20 cellular contexts compared by ENCODE assay signal in genomic region chr19:14061751-14062557, GRCh38. TPM values are rescaled to one million over a fixed set of nuclear protein-coding genes. Genes with fewer than 3 reads are reported as not detected.
DNase-seq lines count a peak whose midpoint lies in the region; ATAC-seq, FAIRE-seq and TF ChIP-seq lines count a peak whose summit lies in the region.
"Had no signal": no experiment of that assay in that cellular context is flagged by ENCODE, and none has a peak within 500 bp of the region (broad histone marks: within the 10 kb centered on the region; RNA-seq: fewer than 3 reads in every experiment).

A gene with protein sequence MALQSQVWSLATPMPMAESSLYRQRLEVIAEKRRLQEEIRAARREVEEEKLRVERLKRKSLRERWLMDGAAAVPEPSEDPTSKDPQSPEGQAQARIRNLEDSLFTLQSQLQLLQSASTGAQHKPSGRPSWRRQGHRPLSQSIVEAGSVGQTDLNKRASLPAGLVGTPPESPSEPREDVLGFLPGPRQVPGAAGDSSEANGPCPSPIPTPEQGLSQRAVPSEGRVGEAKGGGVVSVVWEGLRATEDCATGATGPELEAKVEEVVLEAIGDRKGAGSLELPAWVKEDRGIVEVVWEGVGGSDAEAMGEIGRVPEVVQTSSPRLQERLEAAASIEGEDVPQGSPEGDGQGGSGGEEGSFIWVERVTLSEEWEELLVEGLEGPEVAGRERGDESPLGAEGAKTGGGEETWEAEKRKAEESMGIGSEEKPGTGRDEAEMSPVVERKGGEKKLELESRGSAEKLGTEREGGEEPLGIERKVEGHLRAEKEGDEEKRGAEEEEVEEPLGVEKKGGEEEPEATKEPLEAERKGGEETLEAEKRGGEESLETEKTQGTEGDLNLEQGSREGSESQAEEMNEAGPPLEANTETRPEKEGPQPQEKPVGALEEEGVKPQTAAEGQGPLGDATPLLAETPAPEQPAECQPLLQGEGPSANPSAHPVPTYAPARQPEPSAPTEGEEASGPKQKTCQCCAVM (minus strand): TSS chr19:14062076. CDS start chr19:14061980, 96 bp downstream.

- DNase-seq in ACHN (peak; percentile 68), kidney tubule cell (ENCODE audit: low spot score) (peak; percentile 71), pancreas (peak; percentile 85 to 96 (median 92)), erythroblast (lab: John Stamatoyannopoulos, UW) (no peak), omental fat pad (ENCODE audit: low spot score) (no peak), SJCRH30 (no peak)
- no peak for DNase-seq in effector memory CD4-positive, alpha-beta T cell
- DNase-seq: activated CD4-positive, alpha-beta T cell treated with anti-CD3 and anti-CD28 coated beads for 48 hours; activated CD8-positive, alpha-beta memory T cell treated with anti-CD3 and anti-CD28 coated beads, Interleukin-2, amount 50 U/mL, for 48 hours; activated naive CD4-positive, alpha-beta T cell; GDM1; immature natural killer cell; NCI-H2107; NCI-H526 treated with DMSO at 0.1 percent for 48 hours; psoas muscle had no signal

- H3K27me3 ChIP-seq in pancreas = no peaks in the 10 kb centered on the region
- H3K27me3 ChIP-seq in SJCRH30 = peaks cover 17% of the 10 kb centered on the region; the same call in 1 of the 2 replicates
- H3K27me3 ChIP-seq in effector memory CD4-positive, alpha-beta T cell (replicated peaks; ENCODE audit: control insufficient read depth, insufficient read depth, low read length, poor library complexity, severe bottlenecking) = peaks cover 13% of the 10 kb centered on the region

- ATAC-seq in pancreas (peak; percentile 89 to 97 (median 94)), omental fat pad (ENCODE audit: low FRiP score) (no peak)
- ATAC-seq: psoas muscle had no signal

- peaks cover 0 to 22% (median 15%) of the 10 kb centered on the region in 3 donors for H3K4me1 ChIP-seq in pancreas
- no peaks in the 10 kb centered on the region; the same call in 1 of the 2 replicates for H3K4me1 ChIP-seq in SJCRH30
- peaks cover 20% of the 10 kb centered on the region for H3K4me1 ChIP-seq in effector memory CD4-positive, alpha-beta T cell (ENCODE audit: control insufficient read depth, insufficient read depth, low read length, poor library complexity, severe bottlenecking)
- H3K4me1 ChIP-seq: psoas muscle had no signal

- TF ChIP-seq CTCF in pancreas (IDR thresholded peaks at IDR 0.05) (no peak), omental fat pad (IDR thresholded peaks at IDR 0.05) (no peak)

- intact Hi-C loops in pancreas (cut with DNase I) = no loop called here

- H3K36me3 ChIP-seq in pancreas (no peaks in the 10 kb centered on the region), SJCRH30 (no peaks in the 10 kb centered on the region)
- H3K36me3 ChIP-seq in effector memory CD4-positive, alpha-beta T cell (ENCODE audit: control insufficient read depth, insufficient read depth, low read length) = no peaks in the 10 kb centered on the region

- in situ Hi-C loops in ACHN (cut with HindIII; ENCODE audit: low pct_ligation_motif_present, low pct_unique_long_range_greater_than_20kb, low sequenced_read_pairs) = no loop called here

- no peak for TF ChIP-seq EP300 in Ishikawa (IDR thresholded peaks at IDR 0.05; ENCODE audit: borderline replicate concordance)

- H3K9me3 ChIP-seq in pancreas (no peaks in the 10 kb centered on the region), SJCRH30 (replicated peaks) (no peaks in the 10 kb centered on the region)
- no peaks in the 10 kb centered on the region for H3K9me3 ChIP-seq in effector memory CD4-positive, alpha-beta T cell (ENCODE audit: control insufficient read depth, low read length)
- H3K9me3 ChIP-seq: psoas muscle had no signal

- H3K4me3 ChIP-seq in pancreas (peak within 1 kb of the TSS; percentile 23 to 51 (median 32)), SJCRH30 (no peak within 1 kb of the TSS)
- H3K4me3 ChIP-seq in effector memory CD4-positive, alpha-beta T cell (ENCODE audit: insufficient read depth, low read depth, low read length, poor library complexity, severe bottlenecking) = no peak within 1 kb of the TSS
- H3K4me3 ChIP-seq: coronary artery, psoas muscle had no signal

- 15 to 21% methylated on average over 19 of the region's 19 CpGs for WGBS in pancreas, 2 donors

- no peak for TF ChIP-seq POLR2A in erythroblast (IDR thresholded peaks at IDR 0.05; ENCODE audit: low read length)

- FAIRE-seq in pancreas (lab: Jason Lieb, UNC) = no peak
- FAIRE-seq: GM12891 had no signal

- TF ChIP-seq RAD21 in Ishikawa (IDR thresholded peaks at IDR 0.05; ENCODE audit: low read depth) = no peak

- H3K27ac ChIP-seq in pancreas (peak within 1 kb of the TSS; percentile 51 to 89 (median 82)), SJCRH30 (no peak within 1 kb of the TSS)
- no peak within 1 kb of the TSS for H3K27ac ChIP-seq in effector memory CD4-positive, alpha-beta T cell (ENCODE audit: insufficient read depth, low read length, poor library complexity, severe bottlenecking)
- H3K27ac ChIP-seq: coronary artery, epithelial cell of prostate, psoas muscle had no signal

TF ChIP-seq in Ishikawa, 13 proteins besides CTCF, POLR2A, EP300 and RAD21:
- TF ChIP-seq CEBPB (IDR thresholded peaks at IDR 0.05) (no peak), EGR1 (IDR thresholded peaks at IDR 0.05) (no peak), TCF12 (IDR thresholded peaks at IDR 0.05; ENCODE audit: low read depth) (no peak; the same call in 1 of the 2 replicates), YY1 (IDR thresholded peaks at IDR 0.05; ENCODE audit: low read depth) (peak; percentile 36; the same call in 1 of the 2 replicates), CREB1 (IDR thresholded peaks at IDR 0.05; ENCODE audit: low read depth) (no peak), REST (IDR thresholded peaks at IDR 0.05; ENCODE audit: low read depth) (no peak), TEAD4 (IDR thresholded peaks at IDR 0.05) (no peak), ZBTB7A (IDR thresholded peaks at IDR 0.05; ENCODE audit: low read depth) (peak; percentile 94), FOXM1 (IDR thresholded peaks at IDR 0.05; ENCODE audit: borderline replicate concordance, low read depth) (no peak), MAX (IDR thresholded peaks at IDR 0.05) (no peak), NFIC (IDR thresholded peaks at IDR 0.05) (peak; percentile 59), TAF1 (IDR thresholded peaks at IDR 0.05; ENCODE audit: low read depth) (no peak)
- TF ChIP-seq, protein P1, sequence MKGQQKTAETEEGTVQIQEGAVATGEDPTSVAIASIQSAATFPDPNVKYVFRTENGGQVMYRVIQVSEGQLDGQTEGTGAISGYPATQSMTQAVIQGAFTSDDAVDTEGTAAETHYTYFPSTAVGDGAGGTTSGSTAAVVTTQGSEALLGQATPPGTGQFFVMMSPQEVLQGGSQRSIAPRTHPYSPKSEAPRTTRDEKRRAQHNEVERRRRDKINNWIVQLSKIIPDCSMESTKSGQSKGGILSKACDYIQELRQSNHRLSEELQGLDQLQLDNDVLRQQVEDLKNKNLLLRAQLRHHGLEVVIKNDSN (IDR thresholded peaks at IDR 0.05) = no peak

RNA-seq across cellular contexts. Expression of the gene that starts here (rescaled TPM):
- 10 to 100 TPM in 5 of 6 donors, 1 to 10 TPM in 1; 5.6 to 21.2 (median 15.9) TPM for total RNA-seq in pancreas
- polyA plus RNA-seq in pancreas = 100 to 1,000 TPM in 1 of 2 donors, 10 to 100 TPM in 1; 61.9 to 155 TPM
- total RNA-seq in omental fat pad = not detected
- total RNA-seq in SJCRH30 (2014; rRNA removed; shearing (Covaris generic)) = 0.99 and 1.4 TPM in 2 replicates
- total RNA-seq: glomerular endothelial cell, psoas muscle had no signal
- polyA plus RNA-seq: immature natural killer cell had no signal

Comparison
In these comparisons a context has a peak if more than half of its experiments do, and no peak if none do; other contexts are left out.
1. DNase-seq: peak in ACHN (single experiment), kidney tubule cell (single experiment) and pancreas (6 of 6); none in erythroblast (0 of 2), omental fat pad (single experiment), SJCRH30 (0 of 2) and effector memory CD4-positive, alpha-beta T cell (0 of 3).
2. H3K27ac ChIP-seq: peak in pancreas (4 of 4); none in SJCRH30 (single experiment) and effector memory CD4-positive, alpha-beta T cell (single experiment).
3. H3K4me3 ChIP-seq: peak in pancreas (4 of 4); none in SJCRH30 (single experiment) and effector memory CD4-positive, alpha-beta T cell (single experiment).